20 cellular contexts compared by ENCODE assay signal in genomic region chr2:216107320-216107719, GRCh38. TPM values are rescaled to one million over a fixed set of nuclear protein-coding genes. Genes with fewer than 3 reads are reported as not detected.
DNase-seq lines count a peak whose midpoint lies in the region; FAIRE-seq and TF ChIP-seq lines count a peak whose summit lies in the region.
"Had no signal": no experiment of that assay in that cellular context is flagged by ENCODE, and none has a peak within 500 bp of the region (broad histone marks: within the 10 kb centered on the region; RNA-seq: fewer than 3 reads in every experiment).

No MANE protein-coding gene starts in this region.

- 78% methylated on average over 8 of the region's 8 CpGs for WGBS in esophagus muscularis mucosa

- H3K27ac Mint-ChIP-seq in activated T-helper 1 cell treated with anti-CD3 and anti-CD28 coated beads, Interleukin-12 subunit alpha, Interleukin-12 subunit beta, Interleukin-2, Interleukin-4 antibody, amounts not matched to agents 30 ng/mL and 10 ng/mL and 1 ng/mL, durations not matched to agents 14 hours and 24 hours and 36 hours: no peak overlapping the region
- H3K27ac Mint-ChIP-seq in glutamatergic neuron (ENCODE audit: unreplicated experiment): peak overlapping the region; percentile 99
- H3K27ac Mint-ChIP-seq in osteocyte (ENCODE audit: unreplicated experiment): peak overlapping the region; percentile 100
- H3K27ac Mint-ChIP-seq: naive B cell had no signal

- H3K4me1 Mint-ChIP-seq in activated T-helper 1 cell treated with anti-CD3 and anti-CD28 coated beads, Interleukin-12 subunit alpha, Interleukin-12 subunit beta, Interleukin-2, Interleukin-4 antibody, amounts not matched to agents 30 ng/mL and 10 ng/mL and 1 ng/mL, durations not matched to agents 14 hours and 24 hours and 36 hours (ENCODE audit: low read depth): peaks cover 29% of the 10 kb centered on the region
- peaks cover 32% of the 10 kb centered on the region for H3K4me1 Mint-ChIP-seq in glutamatergic neuron (ENCODE audit: low read depth, unreplicated experiment)
- peaks cover 37% of the 10 kb centered on the region for H3K4me1 Mint-ChIP-seq in osteocyte (ENCODE audit: unreplicated experiment)

- no peaks in the 10 kb centered on the region for H3K9me3 ChIP-seq in HUES6 (ENCODE audit: control insufficient read depth, insufficient read depth, low read depth, low read length)
- H3K9me3 ChIP-seq in esophagus muscularis mucosa: no peaks in the 10 kb centered on the region
- H3K9me3 ChIP-seq: left lung, MG63, thoracic aorta had no signal

- no peak for TF ChIP-seq POLR2A in esophagus muscularis mucosa (IDR thresholded peaks at IDR 0.05; ENCODE audit: low read depth)

- no peaks in the 10 kb centered on the region for H3K9me3 Mint-ChIP-seq in activated T-helper 1 cell treated with anti-CD3 and anti-CD28 coated beads, Interleukin-12 subunit alpha, Interleukin-12 subunit beta, Interleukin-2, Interleukin-4 antibody, amounts not matched to agents 30 ng/mL and 10 ng/mL and 1 ng/mL, durations not matched to agents 14 hours and 24 hours and 36 hours
- peaks cover 11% of the 10 kb centered on the region for H3K9me3 Mint-ChIP-seq in glutamatergic neuron (ENCODE audit: unreplicated experiment)
- no peaks in the 10 kb centered on the region for H3K9me3 Mint-ChIP-seq in osteocyte (ENCODE audit: unreplicated experiment)
- H3K9me3 Mint-ChIP-seq: naive B cell had no signal

- intact Hi-C loops in activated T-helper 1 cell treated with anti-CD3 and anti-CD28 coated beads, Interleukin-12 subunit alpha, Interleukin-12 subunit beta, Interleukin-2, Interleukin-4 antibody, amounts not matched to agents 30 ng/mL and 10 ng/mL and 1 ng/mL, durations not matched to agents 14 hours and 24 hours and 36 hours (cut with micrococcal nuclease): no loop called here
- intact Hi-C loops in esophagus muscularis mucosa (cut with DNase I): no loop called here

- H3K4me3 ChIP-seq in HUES6 (ENCODE audit: low read depth, low read length) (peak overlapping the region; percentile 55; the same call in 1 of the 2 replicates), esophagus muscularis mucosa (peak overlapping the region in 1 of 4 donors; percentile 91)
- H3K4me3 ChIP-seq: left lung, MG63, thoracic aorta had no signal

- no peak for FAIRE-seq in urothelium cell line (lab: Jason Lieb, UNC)

- no peaks in the 10 kb centered on the region for H3K27me3 Mint-ChIP-seq in activated T-helper 1 cell treated with anti-CD3 and anti-CD28 coated beads, Interleukin-12 subunit alpha, Interleukin-12 subunit beta, Interleukin-2, Interleukin-4 antibody, amounts not matched to agents 30 ng/mL and 10 ng/mL and 1 ng/mL, durations not matched to agents 14 hours and 24 hours and 36 hours (ENCODE audit: insufficient read depth)
- peaks cover 10% of the 10 kb centered on the region for H3K27me3 Mint-ChIP-seq in glutamatergic neuron (ENCODE audit: unreplicated experiment)
- H3K27me3 Mint-ChIP-seq in osteocyte (ENCODE audit: unreplicated experiment): no peaks in the 10 kb centered on the region

- no peak for DNase-seq in activated T-helper 1 cell treated with anti-CD3 and anti-CD28 coated beads, Interleukin-12 subunit alpha, Interleukin-12 subunit beta, Interleukin-2, Interleukin-4 antibody, amounts not matched to agents 30 ng/mL and 10 ng/mL and 1 ng/mL, durations not matched to agents 14 hours and 24 hours and 36 hours (ENCODE audit: low spot score)
- DNase-seq in glutamatergic neuron (no peak), osteocyte (ENCODE audit: extremely low spot score, unreplicated experiment) (no peak), urothelium cell line (ENCODE audit: low spot score) (no peak), esophagus muscularis mucosa (ENCODE audit: extremely low spot score) (no peak)
- no peak for DNase-seq in stimulated activated CD4-positive, alpha-beta T cell treated with anti-CD3 and anti-CD28 coated beads, Interleukin-2, amount 100 ng/mL, for 48 hours
- DNase-seq: activated CD4-positive, alpha-beta T cell treated with anti-CD3 and anti-CD28 coated beads, Interleukin-2, amount 50 U/mL, for 48 hours; aorta; C1 segment of cervical spinal cord; dermis blood vessel endothelial cell; MG63; naive B cell; NCI-H187; NCI-H510A; PC-3; stimulated activated CD4-positive, alpha-beta T cell treated with anti-CD3 and anti-CD28 coated beads, Interleukin-4, amount 100 ng/mL, for 1 hour; stimulated activated CD8-positive, alpha-beta memory T cell treated with anti-CD3 and anti-CD28 coated beads, Interleukin-4, amount 100 ng/mL, for 48 hours had no signal

- H3K4me1 ChIP-seq in HUES6 (ENCODE audit: control insufficient read depth, insufficient read depth, low read length): peaks cover 17% of the 10 kb centered on the region
- H3K4me1 ChIP-seq in esophagus muscularis mucosa: peaks cover 21 to 41% (median 30%) of the 10 kb centered on the region in 4 donors

- TF ChIP-seq CTCF in glutamatergic neuron (IDR thresholded peaks at IDR 0.05; ENCODE audit: partially characterized antibody, unreplicated experiment) (no peak), osteocyte (IDR thresholded peaks at IDR 0.05) (no peak), esophagus muscularis mucosa (IDR thresholded peaks at IDR 0.05) (no peak)

- H3K9ac ChIP-seq in HUES6 (ENCODE audit: low read length): peak overlapping the region; percentile 31

- H3K27ac ChIP-seq in HUES6 (ENCODE audit: low read depth, low read length): no peak overlapping the region
- H3K27ac ChIP-seq in esophagus muscularis mucosa (replicated peaks in 1 of 4): peak overlapping the region in 1 of 4 donors; percentile 91
- H3K27ac ChIP-seq: left lung, thoracic aorta had no signal

- peaks cover 25% of the 10 kb centered on the region for H3K36me3 Mint-ChIP-seq in activated T-helper 1 cell treated with anti-CD3 and anti-CD28 coated beads, Interleukin-12 subunit alpha, Interleukin-12 subunit beta, Interleukin-2, Interleukin-4 antibody, amounts not matched to agents 30 ng/mL and 10 ng/mL and 1 ng/mL, durations not matched to agents 14 hours and 24 hours and 36 hours (ENCODE audit: low read depth)
- H3K36me3 Mint-ChIP-seq in glutamatergic neuron (ENCODE audit: unreplicated experiment) (no peaks in the 10 kb centered on the region), osteocyte (ENCODE audit: unreplicated experiment) (peaks cover 13% of the 10 kb centered on the region)

- no peak for TF ChIP-seq EP300 in esophagus muscularis mucosa (IDR thresholded peaks at IDR 0.05)

- peak overlapping the region; percentile 8 for H3K4me3 Mint-ChIP-seq in activated T-helper 1 cell treated with anti-CD3 and anti-CD28 coated beads, Interleukin-12 subunit alpha, Interleukin-12 subunit beta, Interleukin-2, Interleukin-4 antibody, amounts not matched to agents 30 ng/mL and 10 ng/mL and 1 ng/mL, durations not matched to agents 14 hours and 24 hours and 36 hours
- peak overlapping the region; percentile 86 for H3K4me3 Mint-ChIP-seq in glutamatergic neuron (ENCODE audit: unreplicated experiment)
- H3K4me3 Mint-ChIP-seq in osteocyte (ENCODE audit: unreplicated experiment): peak overlapping the region; percentile 56

- no peaks in the 10 kb centered on the region for H3K27me3 ChIP-seq in HUES6 (ENCODE audit: control insufficient read depth, insufficient read depth, low read length)
- H3K27me3 ChIP-seq in esophagus muscularis mucosa: peaks cover 0 to 13% (median 0%) of the 10 kb centered on the region in 4 donors
- H3K27me3 ChIP-seq: left lung, MG63 had no signal

- H3K36me3 ChIP-seq in HUES6 (ENCODE audit: control insufficient read depth, insufficient read depth, low read length) (peaks cover 21% of the 10 kb centered on the region), esophagus muscularis mucosa (peaks cover 0 to 20% (median 10%) of the 10 kb centered on the region in 4 donors)

RNA-seq across cellular contexts. Expression of gene XRCC5, which starts 1.8 kb away (rescaled TPM):
- total RNA-seq in activated T-helper 1 cell treated with anti-CD3 and anti-CD28 coated beads, Interleukin-12 subunit alpha, Interleukin-12 subunit beta, Interleukin-2, Interleukin-4 antibody, amounts not matched to agents 30 ng/mL and 10 ng/mL and 1 ng/mL, durations not matched to agents 14 hours and 24 hours and 36 hours: 430 and 484 TPM in 2 replicates
- total RNA-seq in glutamatergic neuron (ENCODE audit: unreplicated experiment): 254 TPM
- total RNA-seq in osteocyte: 224 and 234 TPM in 2 replicates
- 100 to 1,000 TPM; 113 to 149 (median 137) TPM for total RNA-seq in esophagus muscularis mucosa

RNA-seq across cellular contexts. Expression of gene TMEM169, which starts 25.6 kb away (rescaled TPM):
- 0.93 and 2.2 TPM in 2 replicates for total RNA-seq in activated T-helper 1 cell treated with anti-CD3 and anti-CD28 coated beads, Interleukin-12 subunit alpha, Interleukin-12 subunit beta, Interleukin-2, Interleukin-4 antibody, amounts not matched to agents 30 ng/mL and 10 ng/mL and 1 ng/mL, durations not matched to agents 14 hours and 24 hours and 36 hours
- total RNA-seq in glutamatergic neuron (ENCODE audit: unreplicated experiment) (166 TPM), osteocyte (1.5 and 2.3 TPM in 2 replicates), esophagus muscularis mucosa (under 1 TPM; under 0.01 to 0.75 (median 0.51) TPM)
- total RNA-seq: PC-3, thoracic aorta had no signal

RNA-seq across cellular contexts. Expression of gene PECR, which starts 25.7 kb away (rescaled TPM):
- 14.0 and 17.6 TPM in 2 replicates for total RNA-seq in activated T-helper 1 cell treated with anti-CD3 and anti-CD28 coated beads, Interleukin-12 subunit alpha, Interleukin-12 subunit beta, Interleukin-2, Interleukin-4 antibody, amounts not matched to agents 30 ng/mL and 10 ng/mL and 1 ng/mL, durations not matched to agents 14 hours and 24 hours and 36 hours
- total RNA-seq in glutamatergic neuron (ENCODE audit: unreplicated experiment): 33.0 TPM
- total RNA-seq in osteocyte: 6.6 and 9.0 TPM in 2 replicates
- total RNA-seq in esophagus muscularis mucosa: 10 to 100 TPM in 2 of 4 donors, 1 to 10 TPM in 2; 3.3 to 14.8 (median 10.0) TPM

Comparison
In these comparisons a context has a peak if more than half of its experiments do, and no peak if none do; other contexts are left out.
1. H3K4me3 Mint-ChIP-seq: peak in every context shown above with its lines; median percentile 86 in glutamatergic neuron; 56 in osteocyte; 8 in activated T-helper 1 cell treated with anti-CD3 and anti-CD28 coated beads, Interleukin-12 subunit alpha, Interleukin-12 subunit beta, Interleukin-2, Interleukin-4 antibody, amounts not matched to agents 30 ng/mL and 10 ng/mL and 1 ng/mL, durations not matched to agents 14 hours and 24 hours and 36 hours.
2. RNA of gene TMEM169, which starts 25.6 kb away (total RNA-seq): 166 TPM in glutamatergic neuron (single experiment); 1.5 to 2.3 TPM in osteocyte, 0.93 to 2.2 TPM in activated T-helper 1 cell treated with anti-CD3 and anti-CD28 coated beads, Interleukin-12 subunit alpha, Interleukin-12 subunit beta, Interleukin-2, Interleukin-4 antibody, amounts not matched to agents 30 ng/mL and 10 ng/mL and 1 ng/mL, durations not matched to agents 14 hours and 24 hours and 36 hours and under 0.01 to 0.75 TPM in esophagus muscularis mucosa; every median in the first group is over 10 times any median in the second.